ENCODE assay signal across 20 cellular contexts in the genomic region with DNA sequence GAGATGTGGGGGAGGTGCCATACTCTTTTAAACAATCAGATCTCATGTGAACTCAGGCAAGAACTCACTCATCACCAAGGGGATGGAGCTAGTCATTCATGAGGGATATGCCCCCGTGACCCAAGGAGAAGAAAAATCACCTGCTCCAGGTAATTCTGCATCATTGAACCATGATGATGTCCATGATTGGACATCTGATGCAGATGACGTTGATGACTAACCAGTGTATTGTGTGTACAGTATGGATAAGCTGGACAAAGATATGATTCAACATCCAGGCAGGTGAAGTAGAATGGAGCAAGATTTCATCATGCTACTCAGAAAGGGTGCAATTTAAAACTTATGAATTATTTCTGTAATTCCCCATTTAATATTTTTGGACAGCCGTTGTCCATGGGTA.
DNase-seq lines count a peak whose midpoint lies in the region; ATAC-seq, FAIRE-seq and TF ChIP-seq lines count a peak whose summit lies in the region.
"Had no signal": no experiment of that assay in that cellular context is flagged by ENCODE, and none has a peak within 500 bp of the region (broad histone marks: within the 10 kb centered on the region; RNA-seq: fewer than 3 reads in every experiment).

No MANE protein-coding gene starts in this region.

- H4K20me1 ChIP-seq in GM23338 (replicated peaks; ENCODE audit: insufficient read depth), result no peaks in the 10 kb centered on the region

- FAIRE-seq in bronchial epithelial cell (lab: Jason Lieb, UNC), result peak; percentile 83
- FAIRE-seq: G401.6, GM18507, H54, RCC 7860 had no signal

- H3K4me3 Mint-ChIP-seq in GM23338 (no peak overlapping the region), chondrocyte (ENCODE audit: unreplicated experiment) (no peak overlapping the region)
- H3K4me3 Mint-ChIP-seq: CD4-positive, alpha-beta T cell had no signal

- H3K4me3 ChIP-seq in GM23338 (no peak overlapping the region), bronchial epithelial cell (ENCODE audit: low read depth, low read length) (no peak overlapping the region)

- ATAC-seq in GM23338 (no peak), HG02870 (IDR thresholded peaks at IDR 0.05; ENCODE audit: unreplicated experiment) (no peak)

- no peaks in the 10 kb centered on the region for H3K9me2 ChIP-seq in GM23338 (ENCODE audit: insufficient read depth)

- H3K27me3 ChIP-seq in GM23338 (ENCODE audit: insufficient read depth), result no peaks in the 10 kb centered on the region
- no peaks in the 10 kb centered on the region for H3K27me3 ChIP-seq in bronchial epithelial cell (ENCODE audit: control insufficient read depth, insufficient read depth, low read length)

- H3K36me3 ChIP-seq in GM23338 (ENCODE audit: insufficient read depth) (no peaks in the 10 kb centered on the region), bronchial epithelial cell (ENCODE audit: control insufficient read depth, insufficient read depth, low read length) (no peaks in the 10 kb centered on the region)

- DNase-seq in GM23338 (ENCODE audit: low spot score), result no peak
- peak; percentile 1 for DNase-seq in NCI-H226
- peak; percentile 93 for DNase-seq in bronchial epithelial cell (ENCODE audit: low read depth)
- peak; percentile 4 for DNase-seq in left kidney (ENCODE audit: low read depth, low spot score)
- no peak for DNase-seq in NCI-H748 treated with DMSO at 0.1 percent for 48 hours (lab: John Stamatoyannopoulos, UW)
- DNase-seq in chondrocyte (ENCODE audit: low spot score), result no peak
- DNase-seq: CD4-positive, alpha-beta T cell; COR-L47; DMS 273 treated with DMSO at 0.1 percent for 48 hours; KG1; NCI-H1092 treated with DMSO at 0.1 percent for 48 hours; NCI-H1436 treated with DMSO at 0.1 percent for 48 hours; NCI-H1930; NCI-H510A; Right ventricle myocardium superior had no signal

- H3K36me3 Mint-ChIP-seq in GM23338 (ENCODE audit: low read depth), result no peaks in the 10 kb centered on the region
- H3K36me3 Mint-ChIP-seq in chondrocyte (ENCODE audit: low read depth), result no peaks in the 10 kb centered on the region

- H3K9me3 Mint-ChIP-seq in GM23338, result no peaks in the 10 kb centered on the region
- no peaks in the 10 kb centered on the region for H3K9me3 Mint-ChIP-seq in chondrocyte (ENCODE audit: low read depth)
- H3K9me3 Mint-ChIP-seq: CD4-positive, alpha-beta T cell had no signal

- H3K4me2 ChIP-seq in GM23338, result no peak overlapping the region

- H3K4me1 Mint-ChIP-seq in GM23338, result peaks cover 10% of the 10 kb centered on the region; the same call in 2 of the 3 replicates
- H3K4me1 Mint-ChIP-seq in chondrocyte (ENCODE audit: low read depth), result no peaks in the 10 kb centered on the region

- no peak overlapping the region for H3K27ac ChIP-seq in GM23338 (ENCODE audit: low read depth)

- no peaks in the 10 kb centered on the region for H3K79me2 ChIP-seq in GM23338 (replicated peaks; ENCODE audit: insufficient read depth)

- no peaks in the 10 kb centered on the region; the same call in 1 of the 2 replicates for H3K4me1 ChIP-seq in GM23338 (ENCODE audit: insufficient read depth)

- H3K27ac Mint-ChIP-seq in GM23338, result 0 out of 2 replicates have a peak overlapping the region, but pooled peaks have one; percentile 9
- no peak overlapping the region for H3K27ac Mint-ChIP-seq in chondrocyte (ENCODE audit: unreplicated experiment)
- H3K27ac Mint-ChIP-seq: CD4-positive, alpha-beta T cell had no signal

- H3K27me3 Mint-ChIP-seq in GM23338 (ENCODE audit: insufficient read depth, low read depth, poor library complexity), result no peaks in the 10 kb centered on the region
- no peaks in the 10 kb centered on the region for H3K27me3 Mint-ChIP-seq in chondrocyte (ENCODE audit: low read depth)
- H3K27me3 Mint-ChIP-seq: CD4-positive, alpha-beta T cell had no signal

- no peaks in the 10 kb centered on the region for H3F3A ChIP-seq in GM23338 (replicated peaks; ENCODE audit: low read depth)

- TF ChIP-seq CTCF in GM23338 (conservative IDR thresholded peaks at IDR 0.05; ENCODE audit: low read depth in 2 of 2) (no peak), bronchial epithelial cell (IDR thresholded peaks at IDR 0.05; ENCODE audit: insufficient read depth, low read length, severe bottlenecking) (no peak), chondrocyte (IDR thresholded peaks at IDR 0.05) (no peak)

- H2AFZ ChIP-seq in GM23338, result 0 out of 2 replicates have a peak overlapping the region, but pooled peaks have one; percentile 2

TF ChIP-seq in GM23338, 12 proteins besides CTCF, POLR2A, EP300 and RAD21:
- TF ChIP-seq STAT1 (IDR thresholded peaks at IDR 0.05; ENCODE audit: unreplicated experiment), result no peak

Comparison
In these comparisons a context has a peak if more than half of its experiments do, and no peak if none do; other contexts are left out.
1. DNase-seq: peak in NCI-H226 (single experiment), bronchial epithelial cell (single experiment) and left kidney (single experiment); none in GM23338 (single experiment), NCI-H748 treated with DMSO at 0.1 percent for 48 hours (single experiment) and chondrocyte (single experiment).